In the genomic region with DNA sequence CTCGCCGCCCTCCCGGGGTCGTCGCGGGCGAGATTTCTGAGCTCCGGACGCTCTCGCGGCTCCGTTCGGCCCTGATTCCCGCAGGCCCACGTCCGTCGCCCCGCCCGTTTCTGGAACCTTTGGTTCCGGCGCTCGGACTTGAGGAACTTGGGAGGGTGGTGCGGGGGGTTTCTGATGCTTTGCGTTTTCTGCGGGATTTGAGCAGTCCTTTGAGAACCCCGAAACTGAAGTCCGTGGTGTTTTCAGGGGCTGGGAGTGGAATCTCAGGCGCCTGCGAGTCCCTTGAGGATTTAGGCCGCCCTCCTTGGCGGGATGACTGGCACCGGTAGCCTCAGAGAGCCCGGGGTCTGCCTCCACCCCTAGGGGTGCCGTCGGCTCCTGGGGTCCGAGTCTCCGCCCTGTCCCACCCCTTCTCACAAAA, we compare ENCODE assay signal across 8 cellular contexts. TPM values are rescaled to one million over a fixed set of nuclear protein-coding genes. Genes with fewer than 3 reads are reported as not detected.
A peak's percentile ranks its signal among the peaks of the same experiment; 100 is the strongest.
DNase-seq lines count a peak whose midpoint lies in the region; ATAC-seq and TF ChIP-seq lines count a peak whose summit lies in the region.

No MANE protein-coding gene starts in this region.

- H3K9ac ChIP-seq in parathyroid adenoma, result peak overlapping the region; percentile 51

- H3K36me3 Mint-ChIP-seq in activated B cell treated with CpG ODN at 0.5 μM for 24 hours (ENCODE audit: low read depth), result no peaks in the 10 kb centered on the region

- TF ChIP-seq EP300 in gastroesophageal sphincter (IDR thresholded peaks at IDR 0.05), result no peak

- H3K4me1 ChIP-seq in gastroesophageal sphincter (peaks cover 0 to 37% (median 18%) of the 10 kb centered on the region in 3 donors), parathyroid adenoma (peaks cover 6% of the 10 kb centered on the region)

- DNase-seq in activated B cell treated with CpG ODN at 0.5 μM for 24 hours, result peak; percentile 28
- DNase-seq in SIG-M5 (lab: John Stamatoyannopoulos, UW), result no peak

- intact Hi-C loops in activated B cell treated with CpG ODN at 0.5 μM for 24 hours (cut with micrococcal nuclease), result no loop called here

- H2AFZ ChIP-seq in parathyroid adenoma, result peak overlapping the region; percentile 96

- H3K4me3 Mint-ChIP-seq in activated B cell treated with CpG ODN at 0.5 μM for 24 hours, result peak overlapping the region; percentile 75

- no peaks in the 10 kb centered on the region for H3K9me3 ChIP-seq in gastroesophageal sphincter
- H3K9me3 ChIP-seq in parathyroid adenoma (ENCODE audit: control insufficient read depth, low read length), result peaks cover 4% of the 10 kb centered on the region

- TF ChIP-seq POLR2A in gastroesophageal sphincter (IDR thresholded peaks at IDR 0.05), result peak in 1 of 2 donors; percentile 1

- H3K27ac ChIP-seq in gastroesophageal sphincter, result peak overlapping the region in 3 of 4 donors; percentile 88 to 93 (median 89)
- H3K27ac ChIP-seq in parathyroid adenoma, result peak overlapping the region; percentile 67

- peak overlapping the region; percentile 40 for H3K4me2 ChIP-seq in parathyroid adenoma (ENCODE audit: low read length)

- no peak overlapping the region for H3K27ac Mint-ChIP-seq in activated B cell treated with CpG ODN at 0.5 μM for 24 hours

- no peaks in the 10 kb centered on the region for H3K9me3 Mint-ChIP-seq in activated B cell treated with CpG ODN at 0.5 μM for 24 hours

- peak; percentile 28 for ATAC-seq in GM19463 (IDR thresholded peaks at IDR 0.05; ENCODE audit: unreplicated experiment)
- ATAC-seq in activated B cell treated with CpG ODN at 0.5 μM for 24 hours (ENCODE audit: low read depth), result peak; percentile 28
- peak; percentile 69 for ATAC-seq in gastroesophageal sphincter
- ATAC-seq in HG02870 (IDR thresholded peaks at IDR 0.05; ENCODE audit: unreplicated experiment), result no peak
- no peak for ATAC-seq in GM21390 (IDR thresholded peaks at IDR 0.05; ENCODE audit: unreplicated experiment)
- ATAC-seq in HG03378 (IDR thresholded peaks at IDR 0.05; ENCODE audit: unreplicated experiment), result no peak

- H3K36me3 ChIP-seq in gastroesophageal sphincter, result peaks cover 0 to 11% of the 10 kb centered on the region in 2 donors
- H3K36me3 ChIP-seq in parathyroid adenoma (ENCODE audit: control insufficient read depth, insufficient read depth, low read length), result no peaks in the 10 kb centered on the region

- no peaks in the 10 kb centered on the region for H3K4me1 Mint-ChIP-seq in activated B cell treated with CpG ODN at 0.5 μM for 24 hours

- POLR2A ChIA-PET in activated B cell treated with CpG ODN at 0.5 μM for 24 hours (lab: Charles Lee), result interaction anchor here (0.7 kb wide), 1 partner anchor 1012 kb away, joined by 6 read pairs; no protein-coding TSS in a partner anchor

- TF ChIP-seq CTCF in activated B cell treated with CpG ODN at 0.5 μM for 24 hours (IDR thresholded peaks at IDR 0.05) (no peak), gastroesophageal sphincter (IDR thresholded peaks at IDR 0.05) (no peak), parathyroid adenoma (IDR thresholded peaks at IDR 0.05) (no peak)

- WGBS in gastroesophageal sphincter (ENCODE audit: low coverage in 1 of 2), 2 donors, result 7% methylated on average over 9 of the region's 37 CpGs; no CpG with 5 or more reads in 1 of the 2 donors

- H3K27me3 Mint-ChIP-seq in activated B cell treated with CpG ODN at 0.5 μM for 24 hours, result peaks cover 3% of the 10 kb centered on the region

- peak overlapping the region; percentile 28 to 72 for H3K4me3 ChIP-seq in gastroesophageal sphincter
- peak overlapping the region; percentile 71 for H3K4me3 ChIP-seq in parathyroid adenoma (ENCODE audit: low read depth, low read length)

- H3K79me2 ChIP-seq in parathyroid adenoma, result no peaks in the 10 kb centered on the region

- CTCF ChIA-PET in activated B cell treated with CpG ODN at 0.5 μM for 24 hours (lab: Charles Lee), result no interaction called here

- H3K27me3 ChIP-seq in gastroesophageal sphincter, result no peaks in the 10 kb centered on the region
- no peaks in the 10 kb centered on the region for H3K27me3 ChIP-seq in parathyroid adenoma (ENCODE audit: control insufficient read depth, insufficient read depth, low read length)

RNA-seq across cellular contexts. Expression of a gene that starts 0.3 kb away (rescaled TPM):
- total RNA-seq in activated B cell treated with CpG ODN at 0.5 μM for 24 hours, result 1.8 TPM in 2 replicates
- 10 to 100 TPM in 3 of 4 donors, 1 to 10 TPM in 1; 2.6 to 44.8 (median 27.7) TPM for total RNA-seq in gastroesophageal sphincter

RNA-seq across cellular contexts. Expression of a gene that starts 42.6 kb away (rescaled TPM):
- total RNA-seq in activated B cell treated with CpG ODN at 0.5 μM for 24 hours (not detected in 2 replicates), gastroesophageal sphincter (not detected)

Comparison
In these comparisons a context has a peak if more than half of its experiments do, and no peak if none do; other contexts are left out.
1. ATAC-seq: peak in GM19463 (single experiment), activated B cell treated with CpG ODN at 0.5 μM for 24 hours (single experiment) and gastroesophageal sphincter (single experiment); none in HG02870 (single experiment), GM21390 (single experiment) and HG03378 (single experiment).